21 cellular contexts compared by ENCODE assay signal in the genomic region with DNA sequence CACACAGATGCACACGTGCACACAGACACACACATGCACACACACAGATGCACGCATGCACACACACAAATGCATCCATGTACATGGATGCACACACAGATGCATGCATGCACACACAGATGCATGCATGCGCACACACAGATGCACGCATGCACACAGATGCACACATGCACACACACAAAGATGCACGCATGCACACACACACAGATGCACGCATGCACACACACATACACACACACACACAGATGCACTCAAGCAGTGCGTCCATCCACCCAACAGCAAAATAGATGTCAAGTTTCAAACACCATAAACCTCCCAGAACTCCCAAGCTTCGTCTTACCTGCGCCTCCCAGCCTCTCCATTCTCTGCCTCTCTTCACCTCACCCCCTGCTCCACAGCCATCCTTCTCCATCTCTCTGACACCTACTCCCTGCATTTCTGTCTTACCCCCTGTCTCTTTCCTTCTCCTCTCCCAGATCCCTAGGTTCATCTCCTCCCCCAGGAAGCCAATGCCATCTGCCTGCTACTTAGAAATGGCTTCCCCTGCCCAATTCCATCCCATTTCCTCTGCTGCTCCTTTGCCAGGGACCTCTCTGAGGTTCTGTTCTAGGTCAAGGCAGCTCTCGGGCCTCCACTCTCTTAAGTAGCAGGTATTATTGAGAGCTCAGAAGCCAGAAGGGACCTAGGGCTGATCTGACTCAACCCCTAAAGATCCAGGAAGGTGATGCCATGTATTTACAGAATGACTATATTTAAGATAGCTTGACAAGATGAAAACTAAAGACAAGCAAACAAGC.
A peak's percentile ranks its signal among the peaks of the same experiment; 100 is the strongest.
DNase-seq lines count a peak whose midpoint lies in the region; ATAC-seq, FAIRE-seq and TF ChIP-seq lines count a peak whose summit lies in the region.
"Had no signal": no experiment of that assay in that cellular context is flagged by ENCODE, and none has a peak within 500 bp of the region (broad histone marks: within the 10 kb centered on the region; RNA-seq: fewer than 3 reads in every experiment).

No MANE protein-coding gene starts in this region.

- FAIRE-seq in A549 (lab: Jason Lieb, UNC) (no peak), HTR-8/SVneo (lab: Jason Lieb, UNC) (peak; percentile 93)
- FAIRE-seq: D721Med, G401.6, RCC 7860 had no signal

- H3K9me3 Mint-ChIP-seq in GM23338, result no peaks in the 10 kb centered on the region
- H3K9me3 Mint-ChIP-seq: CD4-positive, alpha-beta T cell had no signal

- H3K4me3 ChIP-seq in A549 (no peak overlapping the region), GM23338 (no peak overlapping the region)
- H3K4me3 ChIP-seq: BLaER1 treated with 17β-estradiol and CSF1 and Interleukin-3, amounts not matched to agents 10 nM and 100 nM; SJCRH30 had no signal

- H3K4me1 ChIP-seq in A549 (peaks cover 19% of the 10 kb centered on the region; the same call in 2 of the 3 replicates), GM23338 (ENCODE audit: insufficient read depth) (no peaks in the 10 kb centered on the region)
- H3K4me1 ChIP-seq: SJCRH30 had no signal

- no peak for TF ChIP-seq RAD21 in A549 (conservative IDR thresholded peaks at IDR 0.05 in 1 of 2, IDR thresholded peaks at IDR 0.05 in 1 of 2)

- POLR2A ChIA-PET in A549 (lab: Yijun Ruan, JAX), result no interaction called here

- H3K4me2 ChIP-seq in A549 (0 out of 3 replicates have a peak overlapping the region, but pooled peaks have one; percentile 8), GM23338 (no peak overlapping the region)

- no peaks in the 10 kb centered on the region for H3K27me3 ChIP-seq in GM23338 (ENCODE audit: insufficient read depth)
- H3K27me3 ChIP-seq: BLaER1 treated with 17β-estradiol and CSF1 and Interleukin-3, amounts not matched to agents 10 nM and 100 nM; SJCRH30 had no signal

- H3K36me3 Mint-ChIP-seq in GM23338 (ENCODE audit: low read depth), result no peaks in the 10 kb centered on the region

- no peaks in the 10 kb centered on the region for H3K36me3 ChIP-seq in GM23338 (ENCODE audit: insufficient read depth)
- H3K36me3 ChIP-seq: BLaER1 treated with 17β-estradiol and CSF1 and Interleukin-3, amounts not matched to agents 10 nM and 100 nM; SJCRH30 had no signal

- H4K20me1 ChIP-seq in GM23338 (replicated peaks; ENCODE audit: insufficient read depth), result no peaks in the 10 kb centered on the region
- H4K20me1 ChIP-seq: BLaER1 treated with 17β-estradiol and CSF1 and Interleukin-3, amounts not matched to agents 10 nM and 100 nM had no signal

- peak in 1 of 2 experiments; percentile 21 for DNase-seq in A549 (ENCODE audit: low read depth in 1 of 2, low spot score in 1 of 2)
- no peak for DNase-seq in HTR-8/SVneo (ENCODE audit: insufficient read length, low spot score)
- peak; percentile 20 for DNase-seq in cerebellum (ENCODE audit: low spot score)
- peak; percentile 4 for DNase-seq in kidney tubule cell (ENCODE audit: low spot score)
- DNase-seq in GM23338 (ENCODE audit: low spot score), result no peak
- DNase-seq in activated naive CD4-positive, alpha-beta T cell treated with anti-CD3 and anti-CD28 coated beads, Interleukin-2, amount 50 U/mL, for 16 hours, result no peak
- DNase-seq: 8988T; CD4-positive, alpha-beta T cell; Karpas-422; NCI-H1092 treated with DMSO at 0.1 percent for 48 hours; NCI-H187 treated with DMSO at 0.1 percent for 48 hours; NCI-H2171 treated with DMSO at 0.1 percent for 48 hours; NCI-H510A treated with DMSO at 0.1 percent for 48 hours had no signal

- no peak overlapping the region for H3K4me3 Mint-ChIP-seq in GM23338
- H3K4me3 Mint-ChIP-seq: CD4-positive, alpha-beta T cell had no signal

- TF ChIP-seq CTCF in A549 (IDR thresholded peaks at IDR 0.05) (no peak), GM23338 (conservative IDR thresholded peaks at IDR 0.05; ENCODE audit: low read depth in 2 of 2) (no peak)

- no peaks in the 10 kb centered on the region for H3F3A ChIP-seq in GM23338 (replicated peaks; ENCODE audit: low read depth)

- peaks cover 5% of the 10 kb centered on the region for H3K27me3 Mint-ChIP-seq in GM23338 (ENCODE audit: insufficient read depth, low read depth, poor library complexity)
- H3K27me3 Mint-ChIP-seq: CD4-positive, alpha-beta T cell had no signal

- H3K4me1 Mint-ChIP-seq in GM23338, result peaks cover 7% of the 10 kb centered on the region

- no peak for TF ChIP-seq EP300 in A549 (IDR thresholded peaks at IDR 0.05)

- H3K27ac Mint-ChIP-seq in GM23338, result no peak overlapping the region
- H3K27ac Mint-ChIP-seq: CD4-positive, alpha-beta T cell had no signal

- H3K9me2 ChIP-seq in GM23338 (ENCODE audit: insufficient read depth), result peaks cover 6% of the 10 kb centered on the region; the same call in 1 of the 2 replicates

- TF ChIP-seq POLR2A in A549 (IDR thresholded peaks at IDR 0.05; ENCODE audit: low read length), result no peak

- CTCF ChIA-PET in A549 (lab: Yijun Ruan, JAX), result interaction anchor here (0.6 to 0.9 kb wide), 3 partner anchors 28 to 165 kb away, joined by 3 read pairs; no protein-coding TSS in a partner anchor

- no peaks in the 10 kb centered on the region for H3K9me3 ChIP-seq in A549
- H3K9me3 ChIP-seq: SJCRH30 had no signal

- 78% methylated on average over 8 of the region's 10 CpGs for WGBS in A549 (ENCODE audit: missing lambda C conversion rate)

- ATAC-seq in A549, result peak in 1 of 2 experiments; percentile 20; a peak in 1 of 6 replicates
- no peak for ATAC-seq in GM18858 (IDR thresholded peaks at IDR 0.05; ENCODE audit: unreplicated experiment)
- ATAC-seq in GM18861 (IDR thresholded peaks at IDR 0.05; ENCODE audit: unreplicated experiment), result no peak
- no peak for ATAC-seq in GM23338

- H2AFZ ChIP-seq in GM23338, result no peak overlapping the region

- H3K27ac ChIP-seq in A549 (no peak overlapping the region), GM23338 (ENCODE audit: low read depth) (no peak overlapping the region)
- H3K27ac ChIP-seq: BLaER1 treated with 17β-estradiol and CSF1 and Interleukin-3, amounts not matched to agents 10 nM and 100 nM; HL-60; SJCRH30 had no signal

- H3K79me2 ChIP-seq in GM23338 (replicated peaks; ENCODE audit: insufficient read depth), result no peaks in the 10 kb centered on the region

TF ChIP-seq in A549, 52 proteins besides CTCF, POLR2A, EP300 and RAD21 (continues in another document):
- TF ChIP-seq, protein P1, sequence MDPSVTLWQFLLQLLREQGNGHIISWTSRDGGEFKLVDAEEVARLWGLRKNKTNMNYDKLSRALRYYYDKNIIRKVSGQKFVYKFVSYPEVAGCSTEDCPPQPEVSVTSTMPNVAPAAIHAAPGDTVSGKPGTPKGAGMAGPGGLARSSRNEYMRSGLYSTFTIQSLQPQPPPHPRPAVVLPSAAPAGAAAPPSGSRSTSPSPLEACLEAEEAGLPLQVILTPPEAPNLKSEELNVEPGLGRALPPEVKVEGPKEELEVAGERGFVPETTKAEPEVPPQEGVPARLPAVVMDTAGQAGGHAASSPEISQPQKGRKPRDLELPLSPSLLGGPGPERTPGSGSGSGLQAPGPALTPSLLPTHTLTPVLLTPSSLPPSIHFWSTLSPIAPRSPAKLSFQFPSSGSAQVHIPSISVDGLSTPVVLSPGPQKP (IDR thresholded peaks at IDR 0.05; ENCODE audit: low read depth, low read length), result no peak
- no peak for TF ChIP-seq SREBF2 (IDR thresholded peaks at IDR 0.05)
- TF ChIP-seq, protein P2, sequence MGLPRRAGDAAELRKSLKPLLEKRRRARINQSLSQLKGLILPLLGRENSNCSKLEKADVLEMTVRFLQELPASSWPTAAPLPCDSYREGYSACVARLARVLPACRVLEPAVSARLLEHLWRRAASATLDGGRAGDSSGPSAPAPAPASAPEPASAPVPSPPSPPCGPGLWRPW (IDR thresholded peaks at IDR 0.05), result no peak
- TF ChIP-seq, protein P3, sequence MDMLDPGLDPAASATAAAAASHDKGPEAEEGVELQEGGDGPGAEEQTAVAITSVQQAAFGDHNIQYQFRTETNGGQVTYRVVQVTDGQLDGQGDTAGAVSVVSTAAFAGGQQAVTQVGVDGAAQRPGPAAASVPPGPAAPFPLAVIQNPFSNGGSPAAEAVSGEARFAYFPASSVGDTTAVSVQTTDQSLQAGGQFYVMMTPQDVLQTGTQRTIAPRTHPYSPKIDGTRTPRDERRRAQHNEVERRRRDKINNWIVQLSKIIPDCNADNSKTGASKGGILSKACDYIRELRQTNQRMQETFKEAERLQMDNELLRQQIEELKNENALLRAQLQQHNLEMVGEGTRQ (IDR thresholded peaks at IDR 0.05), result no peak
- no peak for TF ChIP-seq KDM1A (IDR thresholded peaks at IDR 0.05; ENCODE audit: low read depth)
- no peak for TF ChIP-seq FOSB (CRISPR knock-in tag; IDR thresholded peaks at IDR 0.05)
- TF ChIP-seq RNF2 (IDR thresholded peaks at IDR 0.05; ENCODE audit: borderline replicate concordance, low read depth), result no peak
- TF ChIP-seq ZC3H11A (IDR thresholded peaks at IDR 0.05), result no peak
- TF ChIP-seq RCOR1 (IDR thresholded peaks at IDR 0.05; ENCODE audit: low read depth, low read length), result no peak

TF ChIP-seq in GM23338, 12 proteins besides CTCF, POLR2A, EP300 and RAD21 (continues in another document):
- TF ChIP-seq JUNB (IDR thresholded peaks at IDR 0.05; ENCODE audit: unreplicated experiment) (no peak), NANOG (IDR thresholded peaks at IDR 0.05; ENCODE audit: borderline replicate concordance) (no peak), STAT1 (IDR thresholded peaks at IDR 0.05; ENCODE audit: unreplicated experiment) (no peak), EZH2 (IDR thresholded peaks at IDR 0.05; ENCODE audit: low read depth, unreplicated experiment) (no peak)
- TF ChIP-seq, protein P4, sequence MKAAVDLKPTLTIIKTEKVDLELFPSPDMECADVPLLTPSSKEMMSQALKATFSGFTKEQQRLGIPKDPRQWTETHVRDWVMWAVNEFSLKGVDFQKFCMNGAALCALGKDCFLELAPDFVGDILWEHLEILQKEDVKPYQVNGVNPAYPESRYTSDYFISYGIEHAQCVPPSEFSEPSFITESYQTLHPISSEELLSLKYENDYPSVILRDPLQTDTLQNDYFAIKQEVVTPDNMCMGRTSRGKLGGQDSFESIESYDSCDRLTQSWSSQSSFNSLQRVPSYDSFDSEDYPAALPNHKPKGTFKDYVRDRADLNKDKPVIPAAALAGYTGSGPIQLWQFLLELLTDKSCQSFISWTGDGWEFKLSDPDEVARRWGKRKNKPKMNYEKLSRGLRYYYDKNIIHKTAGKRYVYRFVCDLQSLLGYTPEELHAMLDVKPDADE (IDR thresholded peaks at IDR 0.05), result no peak

Comparison
In these comparisons a context has a peak if more than half of its experiments do, and no peak if none do; other contexts are left out.
1. DNase-seq: peak in cerebellum (single experiment) and kidney tubule cell (single experiment); none in HTR-8/SVneo (single experiment), GM23338 (single experiment) and activated naive CD4-positive, alpha-beta T cell treated with anti-CD3 and anti-CD28 coated beads, Interleukin-2, amount 50 U/mL, for 16 hours (single experiment).